8 cellular contexts compared by ENCODE assay signal in genomic region chr2:121649652-121650553, GRCh38. TPM values are rescaled to one million over a fixed set of nuclear protein-coding genes. Genes with fewer than 3 reads are reported as not detected.
DNase-seq lines count a peak whose midpoint lies in the region; ATAC-seq and TF ChIP-seq lines count a peak whose summit lies in the region.

No MANE protein-coding gene starts in this region.

- DNase-seq in AG09319 (ENCODE audit: extremely low read depth, low read depth) = peak; percentile 67
- DNase-seq in NCI-H446 treated with DMSO at 0.1 percent for 48 hours (lab: John Stamatoyannopoulos, UW) = peak; percentile 82
- DNase-seq in activated CD4-positive, CD25-positive, alpha-beta regulatory T cell treated with anti-CD3 and anti-CD28 coated beads, Interleukin-2, amount 50 U/mL, for 72 hours = peak; percentile 82
- peak; percentile 83 for DNase-seq in cerebellum (ENCODE audit: low spot score)
- DNase-seq in kidney glomerular epithelial cell (lab: John Stamatoyannopoulos, UW) = peak; percentile 86
- DNase-seq in stimulated activated CD4-positive, alpha-beta T cell treated with anti-CD3 and anti-CD28 coated beads, Interleukin-15, amount 100 ng/mL, for 48 hours (ENCODE audit: low read depth in 2 of 2) = peak; percentile 71 to 81

- no peak for TF ChIP-seq CTCF in AG09319 (IDR thresholded peaks at IDR 0.05; ENCODE audit: low read depth, low read length)

- ATAC-seq in GM19043 (IDR thresholded peaks at IDR 0.05; ENCODE audit: low read depth, unreplicated experiment) (peak; percentile 47), HG03378 (IDR thresholded peaks at IDR 0.05; ENCODE audit: unreplicated experiment) (peak; percentile 50)

RNA-seq across cellular contexts. Expression of gene CLASP1, which starts 0.6 kb away (rescaled TPM):
- total RNA-seq in cerebellum = 158 TPM

Comparison
In these comparisons a context has a peak if more than half of its experiments do, and no peak if none do; other contexts are left out.
1. Peak in every context shown above with its lines: DNase-seq and ATAC-seq.